Comparison of ENCODE assay signal across 17 cellular contexts in the genomic region with DNA sequence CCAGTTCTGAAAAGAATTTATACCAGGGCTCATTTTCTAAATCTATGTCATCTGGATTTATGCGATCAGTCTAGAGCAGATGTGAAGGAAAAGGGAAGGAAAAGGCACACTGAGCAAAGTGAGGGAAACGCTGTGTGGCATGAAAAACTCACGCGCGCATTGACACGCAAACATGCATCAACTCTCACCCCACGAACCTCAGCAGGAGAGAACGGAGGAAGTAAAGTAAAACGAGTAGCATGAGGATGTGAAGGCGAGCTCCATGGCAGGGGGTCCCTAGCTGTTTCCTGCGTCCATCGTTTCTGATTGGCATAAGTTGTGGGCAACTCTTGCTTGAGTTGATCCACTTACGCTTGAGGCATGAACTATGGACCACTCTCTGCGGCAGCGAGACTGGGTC.
DNase-seq lines count a peak whose midpoint lies in the region; ATAC-seq and TF ChIP-seq lines count a peak whose summit lies in the region.
"Had no signal": no experiment of that assay in that cellular context is flagged by ENCODE, and none has a peak within 500 bp of the region (broad histone marks: within the 10 kb centered on the region; RNA-seq: fewer than 3 reads in every experiment).

No MANE protein-coding gene starts in this region.

- no peak overlapping the region for H3K27ac ChIP-seq in right cardiac atrium (ENCODE audit: low read length)
- H3K27ac ChIP-seq in tibial nerve = no peak overlapping the region
- H3K27ac ChIP-seq: SJSA1 had no signal

- TF ChIP-seq POLR2A in tibial nerve (IDR thresholded peaks at IDR 0.05) = no peak

- H3K36me3 Mint-ChIP-seq in WTC11 (peaks cover 3% of the 10 kb centered on the region; the same call in 1 of the 2 replicates), neural crest cell (ENCODE audit: low read depth) (no peaks in the 10 kb centered on the region)
- H3K36me3 Mint-ChIP-seq: CD4-positive, alpha-beta memory T cell had no signal

- peaks cover 0 to 17% (median 0%) of the 10 kb centered on the region in 3 donors for H3K36me3 ChIP-seq in tibial nerve
- H3K36me3 ChIP-seq: SJSA1 had no signal

- no peaks in the 10 kb centered on the region for H3K4me1 ChIP-seq in right cardiac atrium (ENCODE audit: control insufficient read depth, insufficient read depth, low read length)
- peaks cover 0 to 22% (median 0%) of the 10 kb centered on the region in 4 donors for H3K4me1 ChIP-seq in tibial nerve
- H3K4me1 ChIP-seq: SJSA1 had no signal

- H3K27me3 Mint-ChIP-seq in WTC11 (ENCODE audit: low read depth) (no peaks in the 10 kb centered on the region), neural crest cell (ENCODE audit: low read depth) (no peaks in the 10 kb centered on the region)

- no peak overlapping the region for H3K4me3 ChIP-seq in right cardiac atrium (ENCODE audit: low read length)
- no peak overlapping the region for H3K4me3 ChIP-seq in tibial nerve
- H3K4me3 ChIP-seq: SJSA1 had no signal

- peak; percentile 3 for ATAC-seq in Right ventricle myocardium inferior
- ATAC-seq in right cardiac atrium = no peak
- ATAC-seq in WTC11 = no peak
- ATAC-seq in HG03521 (IDR thresholded peaks at IDR 0.05; ENCODE audit: unreplicated experiment) = no peak
- no peak for ATAC-seq in HG02973 (IDR thresholded peaks at IDR 0.05; ENCODE audit: unreplicated experiment)
- ATAC-seq: Panc1 had no signal

- POLR2A ChIA-PET in WTC11 (lab: Charles Lee) = interaction anchor here (0.6 kb wide), 1 partner anchor 326 kb away, joined by 5 read pairs; no protein-coding TSS in a partner anchor

- TF ChIP-seq CTCF in WTC11 (IDR thresholded peaks at IDR 0.05) (no peak), neural crest cell (conservative IDR thresholded peaks at IDR 0.05) (no peak), tibial nerve (IDR thresholded peaks at IDR 0.05) (no peak)

- CTCF ChIA-PET in WTC11 (lab: Charles Lee) = interaction anchor here (0.8 to 5.9 kb wide), 8 partner anchors 40 to 400 kb away, joined by 3 to 78 read pairs (median 4); no protein-coding TSS in a partner anchor

- intact Hi-C loops in Right ventricle myocardium inferior (cut with DNase I) (no loop called here), right cardiac atrium (cut with DNase I) (loop anchor here in 1 of 4 donors (5.0 kb wide), 1 partner anchor 379 kb away; no protein-coding TSS in a partner anchor)

- no peaks in the 10 kb centered on the region for H3K9me3 Mint-ChIP-seq in WTC11
- H3K9me3 Mint-ChIP-seq in neural crest cell = no peaks in the 10 kb centered on the region

- H3K4me3 Mint-ChIP-seq in WTC11 = peak overlapping the region; percentile 54
- no peak overlapping the region for H3K4me3 Mint-ChIP-seq in neural crest cell

- TF ChIP-seq EP300 in tibial nerve (IDR thresholded peaks at IDR 0.05) = no peak

- DNase-seq in Right ventricle myocardium inferior (ENCODE audit: missing footprints) (no peak), right cardiac atrium (no peak), WTC11 (ENCODE audit: low spot score) (no peak), neural crest cell (ENCODE audit: low read depth, low spot score) (no peak), tibial nerve (ENCODE audit: low spot score in 2 of 2) (no peak)
- DNase-seq: Calu3; CD4-positive, alpha-beta memory T cell; GOT3; MM.1S; NCI-H1092; NCI-H1436 treated with DMSO at 0.1 percent for 48 hours; NCI-H345; NCI-H524 treated with DMSO at 0.1 percent for 48 hours had no signal

- H3K4me1 Mint-ChIP-seq in WTC11 (peaks cover 33% of the 10 kb centered on the region), neural crest cell (peaks cover 8% of the 10 kb centered on the region)

- H3K9me3 ChIP-seq in right cardiac atrium (ENCODE audit: control insufficient read depth, low read length) = no peaks in the 10 kb centered on the region
- H3K9me3 ChIP-seq in tibial nerve = peaks cover 0 to 8% (median 3%) of the 10 kb centered on the region in 4 donors
- H3K9me3 ChIP-seq: SJSA1 had no signal

- WGBS in right cardiac atrium = 80% methylated on average over 15 of the region's 15 CpGs
- 70 to 73% methylated on average over 15 of the region's 15 CpGs for WGBS in tibial nerve, 2 donors

- H3K27ac Mint-ChIP-seq in WTC11 (no peak overlapping the region), neural crest cell (ENCODE audit: unreplicated experiment) (peak overlapping the region; percentile 92)

- H3K27me3 ChIP-seq in right cardiac atrium (ENCODE audit: control insufficient read depth, insufficient read depth) (no peaks in the 10 kb centered on the region), tibial nerve (peaks cover 0 to 6% of the 10 kb centered on the region in 2 donors)
- H3K27me3 ChIP-seq: SJSA1 had no signal

TF ChIP-seq in WTC11, 78 proteins besides CTCF, POLR2A, EP300 and RAD21 (continues in another document):
- TF ChIP-seq, protein P1, sequence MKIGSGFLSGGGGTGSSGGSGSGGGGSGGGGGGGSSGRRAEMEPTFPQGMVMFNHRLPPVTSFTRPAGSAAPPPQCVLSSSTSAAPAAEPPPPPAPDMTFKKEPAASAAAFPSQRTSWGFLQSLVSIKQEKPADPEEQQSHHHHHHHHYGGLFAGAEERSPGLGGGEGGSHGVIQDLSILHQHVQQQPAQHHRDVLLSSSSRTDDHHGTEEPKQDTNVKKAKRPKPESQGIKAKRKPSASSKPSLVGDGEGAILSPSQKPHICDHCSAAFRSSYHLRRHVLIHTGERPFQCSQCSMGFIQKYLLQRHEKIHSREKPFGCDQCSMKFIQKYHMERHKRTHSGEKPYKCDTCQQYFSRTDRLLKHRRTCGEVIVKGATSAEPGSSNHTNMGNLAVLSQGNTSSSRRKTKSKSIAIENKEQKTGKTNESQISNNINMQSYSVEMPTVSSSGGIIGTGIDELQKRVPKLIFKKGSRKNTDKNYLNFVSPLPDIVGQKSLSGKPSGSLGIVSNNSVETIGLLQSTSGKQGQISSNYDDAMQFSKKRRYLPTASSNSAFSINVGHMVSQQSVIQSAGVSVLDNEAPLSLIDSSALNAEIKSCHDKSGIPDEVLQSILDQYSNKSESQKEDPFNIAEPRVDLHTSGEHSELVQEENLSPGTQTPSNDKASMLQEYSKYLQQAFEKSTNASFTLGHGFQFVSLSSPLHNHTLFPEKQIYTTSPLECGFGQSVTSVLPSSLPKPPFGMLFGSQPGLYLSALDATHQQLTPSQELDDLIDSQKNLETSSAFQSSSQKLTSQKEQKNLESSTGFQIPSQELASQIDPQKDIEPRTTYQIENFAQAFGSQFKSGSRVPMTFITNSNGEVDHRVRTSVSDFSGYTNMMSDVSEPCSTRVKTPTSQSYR (CRISPR knock-in tag; IDR thresholded peaks at IDR 0.05) = no peak
- TF ChIP-seq, protein P2, sequence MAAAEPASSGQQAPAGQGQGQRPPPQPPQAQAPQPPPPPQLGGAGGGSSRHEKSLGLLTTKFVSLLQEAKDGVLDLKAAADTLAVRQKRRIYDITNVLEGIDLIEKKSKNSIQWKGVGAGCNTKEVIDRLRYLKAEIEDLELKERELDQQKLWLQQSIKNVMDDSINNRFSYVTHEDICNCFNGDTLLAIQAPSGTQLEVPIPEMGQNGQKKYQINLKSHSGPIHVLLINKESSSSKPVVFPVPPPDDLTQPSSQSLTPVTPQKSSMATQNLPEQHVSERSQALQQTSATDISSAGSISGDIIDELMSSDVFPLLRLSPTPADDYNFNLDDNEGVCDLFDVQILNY (CRISPR knock-in tag; IDR thresholded peaks at IDR 0.05) = no peak
- TF ChIP-seq, protein P3, sequence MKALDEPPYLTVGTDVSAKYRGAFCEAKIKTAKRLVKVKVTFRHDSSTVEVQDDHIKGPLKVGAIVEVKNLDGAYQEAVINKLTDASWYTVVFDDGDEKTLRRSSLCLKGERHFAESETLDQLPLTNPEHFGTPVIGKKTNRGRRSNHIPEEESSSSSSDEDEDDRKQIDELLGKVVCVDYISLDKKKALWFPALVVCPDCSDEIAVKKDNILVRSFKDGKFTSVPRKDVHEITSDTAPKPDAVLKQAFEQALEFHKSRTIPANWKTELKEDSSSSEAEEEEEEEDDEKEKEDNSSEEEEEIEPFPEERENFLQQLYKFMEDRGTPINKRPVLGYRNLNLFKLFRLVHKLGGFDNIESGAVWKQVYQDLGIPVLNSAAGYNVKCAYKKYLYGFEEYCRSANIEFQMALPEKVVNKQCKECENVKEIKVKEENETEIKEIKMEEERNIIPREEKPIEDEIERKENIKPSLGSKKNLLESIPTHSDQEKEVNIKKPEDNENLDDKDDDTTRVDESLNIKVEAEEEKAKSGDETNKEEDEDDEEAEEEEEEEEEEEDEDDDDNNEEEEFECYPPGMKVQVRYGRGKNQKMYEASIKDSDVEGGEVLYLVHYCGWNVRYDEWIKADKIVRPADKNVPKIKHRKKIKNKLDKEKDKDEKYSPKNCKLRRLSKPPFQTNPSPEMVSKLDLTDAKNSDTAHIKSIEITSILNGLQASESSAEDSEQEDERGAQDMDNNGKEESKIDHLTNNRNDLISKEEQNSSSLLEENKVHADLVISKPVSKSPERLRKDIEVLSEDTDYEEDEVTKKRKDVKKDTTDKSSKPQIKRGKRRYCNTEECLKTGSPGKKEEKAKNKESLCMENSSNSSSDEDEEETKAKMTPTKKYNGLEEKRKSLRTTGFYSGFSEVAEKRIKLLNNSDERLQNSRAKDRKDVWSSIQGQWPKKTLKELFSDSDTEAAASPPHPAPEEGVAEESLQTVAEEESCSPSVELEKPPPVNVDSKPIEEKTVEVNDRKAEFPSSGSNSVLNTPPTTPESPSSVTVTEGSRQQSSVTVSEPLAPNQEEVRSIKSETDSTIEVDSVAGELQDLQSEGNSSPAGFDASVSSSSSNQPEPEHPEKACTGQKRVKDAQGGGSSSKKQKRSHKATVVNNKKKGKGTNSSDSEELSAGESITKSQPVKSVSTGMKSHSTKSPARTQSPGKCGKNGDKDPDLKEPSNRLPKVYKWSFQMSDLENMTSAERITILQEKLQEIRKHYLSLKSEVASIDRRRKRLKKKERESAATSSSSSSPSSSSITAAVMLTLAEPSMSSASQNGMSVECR (CRISPR knock-in tag; IDR thresholded peaks at IDR 0.05; ENCODE audit: borderline replicate concordance) = no peak
- TF ChIP-seq ZNF138 (CRISPR knock-in tag; conservative IDR thresholded peaks at IDR 0.05) (no peak), CBFB (CRISPR knock-in tag; IDR thresholded peaks at IDR 0.05; ENCODE audit: low read depth) (no peak), KAT7 (CRISPR knock-in tag; IDR thresholded peaks at IDR 0.05; ENCODE audit: borderline replicate concordance) (no peak), NR3C1 (CRISPR knock-in tag; conservative IDR thresholded peaks at IDR 0.05; ENCODE audit: low read depth) (no peak)
